ENCODE assay signal across 18 cellular contexts in the genomic region with DNA sequence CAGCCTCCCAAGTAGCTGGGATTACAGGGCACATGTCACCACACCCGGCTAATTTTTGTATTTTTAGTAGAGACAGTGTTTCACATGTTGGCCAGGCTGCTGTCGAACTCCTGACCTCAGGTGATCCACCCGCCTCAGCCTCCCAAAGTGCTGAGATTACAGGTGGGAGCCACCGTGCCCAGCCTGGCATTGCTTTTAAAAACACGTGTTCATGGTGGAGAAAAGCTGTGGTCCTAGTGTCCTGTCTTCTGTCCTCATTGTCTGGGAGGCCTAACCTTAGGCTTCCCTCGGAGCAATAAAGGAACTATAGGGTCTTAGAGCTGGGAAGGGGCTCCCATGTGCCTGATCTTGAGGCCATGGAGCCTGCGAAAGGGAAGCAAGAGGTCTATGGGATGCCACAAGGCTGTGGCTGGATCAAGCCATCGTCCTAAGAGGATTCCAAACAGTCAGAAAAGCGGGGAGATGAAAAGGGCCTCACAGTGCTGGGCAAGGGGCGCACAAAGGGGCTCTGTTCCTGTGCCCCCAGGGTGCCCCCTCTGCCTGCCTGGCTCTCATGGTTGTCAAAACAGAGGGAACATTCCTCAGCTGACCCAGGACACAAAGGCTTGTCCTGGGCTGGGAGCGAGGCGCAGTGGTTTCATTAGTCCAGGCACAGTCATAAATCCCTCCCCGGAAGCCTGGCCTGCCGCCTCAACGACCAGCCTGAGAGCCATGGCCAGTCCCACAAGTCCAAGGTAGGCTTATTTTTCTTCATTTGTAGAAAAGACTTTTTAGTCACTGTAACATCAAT.
DNase-seq lines count a peak whose midpoint lies in the region; ATAC-seq and TF ChIP-seq lines count a peak whose summit lies in the region.
"Had no signal": no experiment of that assay in that cellular context is flagged by ENCODE, and none has a peak within 500 bp of the region (broad histone marks: within the 10 kb centered on the region; RNA-seq: fewer than 3 reads in every experiment).

No MANE protein-coding gene starts in this region.

- H3K4me3 Mint-ChIP-seq in endodermal cell (no peak overlapping the region), nephron (no peak overlapping the region)
- H3K4me3 Mint-ChIP-seq in stimulated activated naive CD8-positive, alpha-beta T cell treated with anti-CD3 and anti-CD28 coated beads, Interleukin-15, amount 100 ng/mL, for 72 hours, result no peak overlapping the region
- H3K4me3 Mint-ChIP-seq: effector memory CD8-positive, alpha-beta T cell had no signal

- DNase-seq in RPMI7951 (ENCODE audit: low read depth) (peak; percentile 78), endodermal cell (no peak), substantia nigra (lab: John Stamatoyannopoulos, UW) (peak in 28 of 49 donors; percentile 4 to 59 (median 24))
- no peak for DNase-seq in stimulated activated naive CD8-positive, alpha-beta T cell treated with anti-CD3 and anti-CD28 coated beads, Interleukin-15, amount 100 ng/mL, for 72 hours
- DNase-seq: activated CD4-positive, alpha-beta T cell treated with anti-CD3 and anti-CD28 coated beads, Interleukin-2, amount 50 U/mL, for 48 hours; activated gamma-delta T cell treated with Interleukin-2 at 50 U/mL for 16 hours; cerebellar nuclear complex; DMS79 treated with DMSO at 0.1 percent for 48 hours; effector memory CD8-positive, alpha-beta T cell; naive B cell; NCI-H2107; NCI-H524; stimulated activated CD4-positive, alpha-beta T cell treated with anti-CD3 and anti-CD28 coated beads, Interleukin-12 subunit alpha, Interleukin-12 subunit beta, amount 100 ng/mL, for 4 hours; stimulated activated CD8-positive, alpha-beta memory T cell treated with anti-CD3 and anti-CD28 coated beads, Interleukin-4, amount 100 ng/mL, for 48 hours had no signal

- ATAC-seq in GM18909 (IDR thresholded peaks at IDR 0.05; ENCODE audit: poor library complexity, unreplicated experiment) (no peak), GM21723 (IDR thresholded peaks at IDR 0.05; ENCODE audit: unreplicated experiment) (no peak)
- no peak for ATAC-seq in stimulated activated naive CD8-positive, alpha-beta T cell treated with anti-CD3 and anti-CD28 coated beads, Interleukin-15, amount 100 ng/mL, for 72 hours
- ATAC-seq: effector memory CD8-positive, alpha-beta T cell had no signal

- no peak for TF ChIP-seq CTCF in endodermal cell (conservative IDR thresholded peaks at IDR 0.05)
- TF ChIP-seq CTCF in nephron (IDR thresholded peaks at IDR 0.05; ENCODE audit: unreplicated experiment in 3 of 3), result no peak

- no peaks in the 10 kb centered on the region for H3K27me3 ChIP-seq in endodermal cell (ENCODE audit: control insufficient read depth, insufficient read depth, low read length, poor library complexity, severe bottlenecking)

- H3K36me3 Mint-ChIP-seq in endodermal cell (ENCODE audit: low read depth), result no peaks in the 10 kb centered on the region
- H3K36me3 Mint-ChIP-seq in nephron (ENCODE audit: low read depth), result no peaks in the 10 kb centered on the region
- H3K36me3 Mint-ChIP-seq: naive B cell had no signal

- WGBS in endodermal cell (ENCODE audit: insufficient coverage in 1 of 2, insufficient read length in 1 of 2), 2 experiments, result 76 to 86% methylated on average over 9 to 15 of the region's 15 CpGs

- H3K4me1 Mint-ChIP-seq in endodermal cell (peaks cover 6% of the 10 kb centered on the region), nephron (peaks cover 37% of the 10 kb centered on the region)
- H3K4me1 Mint-ChIP-seq in stimulated activated naive CD8-positive, alpha-beta T cell treated with anti-CD3 and anti-CD28 coated beads, Interleukin-15, amount 100 ng/mL, for 72 hours, result no peaks in the 10 kb centered on the region

- no peak overlapping the region for H3K9ac ChIP-seq in endodermal cell (ENCODE audit: extremely low read depth, low read length, poor library complexity, severe bottlenecking)

- H3K9me3 Mint-ChIP-seq in endodermal cell, result no peaks in the 10 kb centered on the region
- no peaks in the 10 kb centered on the region for H3K9me3 Mint-ChIP-seq in nephron
- H3K9me3 Mint-ChIP-seq in stimulated activated naive CD8-positive, alpha-beta T cell treated with anti-CD3 and anti-CD28 coated beads, Interleukin-15, amount 100 ng/mL, for 72 hours, result no peaks in the 10 kb centered on the region
- H3K9me3 Mint-ChIP-seq: effector memory CD8-positive, alpha-beta T cell; naive B cell had no signal

- H3K27ac ChIP-seq in endodermal cell (ENCODE audit: low read depth, low read length), result peak overlapping the region; percentile 93
- H3K27ac ChIP-seq in substantia nigra (ENCODE audit: low read depth, low read length, poor library complexity, severe bottlenecking), result peak overlapping the region; percentile 43
- H3K27ac ChIP-seq: prostate gland had no signal

- no peak overlapping the region for H3K4me3 ChIP-seq in endodermal cell (ENCODE audit: low read length)
- H3K4me3 ChIP-seq: prostate gland had no signal

- no peaks in the 10 kb centered on the region for H3K9me3 ChIP-seq in endodermal cell (ENCODE audit: control insufficient read depth, low read length)
- H3K9me3 ChIP-seq: prostate gland had no signal

- H3K4me1 ChIP-seq in endodermal cell (ENCODE audit: control insufficient read depth, insufficient read depth, low read length), result peaks cover 5% of the 10 kb centered on the region
- H3K4me1 ChIP-seq: prostate gland had no signal

- H3K27me3 Mint-ChIP-seq in endodermal cell (ENCODE audit: insufficient read depth), result peaks cover 2% of the 10 kb centered on the region
- peaks cover 2% of the 10 kb centered on the region for H3K27me3 Mint-ChIP-seq in nephron (ENCODE audit: low read depth)
- H3K27me3 Mint-ChIP-seq in stimulated activated naive CD8-positive, alpha-beta T cell treated with anti-CD3 and anti-CD28 coated beads, Interleukin-15, amount 100 ng/mL, for 72 hours, result no peaks in the 10 kb centered on the region
- H3K27me3 Mint-ChIP-seq: naive B cell had no signal

- no peak overlapping the region for H3K27ac Mint-ChIP-seq in endodermal cell
- peak overlapping the region in 2 of 3 experiments; percentile 24 to 38 for H3K27ac Mint-ChIP-seq in nephron
- H3K27ac Mint-ChIP-seq in stimulated activated naive CD8-positive, alpha-beta T cell treated with anti-CD3 and anti-CD28 coated beads, Interleukin-15, amount 100 ng/mL, for 72 hours, result no peak overlapping the region
- H3K27ac Mint-ChIP-seq: effector memory CD8-positive, alpha-beta T cell had no signal

- H3K36me3 ChIP-seq in endodermal cell (ENCODE audit: control insufficient read depth, insufficient read depth, low read length), result no peaks in the 10 kb centered on the region
- H3K36me3 ChIP-seq: prostate gland had no signal

Comparison
In these comparisons a context has a peak if more than half of its experiments do, and no peak if none do; other contexts are left out.
1. DNase-seq: peak in RPMI7951 (single experiment) and substantia nigra (28 of 49); none in endodermal cell (single experiment) and stimulated activated naive CD8-positive, alpha-beta T cell treated with anti-CD3 and anti-CD28 coated beads, Interleukin-15, amount 100 ng/mL, for 72 hours (0 of 2).
2. H3K27ac Mint-ChIP-seq: peak in nephron (2 of 3); none in endodermal cell (single experiment) and stimulated activated naive CD8-positive, alpha-beta T cell treated with anti-CD3 and anti-CD28 coated beads, Interleukin-15, amount 100 ng/mL, for 72 hours (0 of 2).